ENCODE assay signal across 8 cellular contexts in the genomic region with DNA sequence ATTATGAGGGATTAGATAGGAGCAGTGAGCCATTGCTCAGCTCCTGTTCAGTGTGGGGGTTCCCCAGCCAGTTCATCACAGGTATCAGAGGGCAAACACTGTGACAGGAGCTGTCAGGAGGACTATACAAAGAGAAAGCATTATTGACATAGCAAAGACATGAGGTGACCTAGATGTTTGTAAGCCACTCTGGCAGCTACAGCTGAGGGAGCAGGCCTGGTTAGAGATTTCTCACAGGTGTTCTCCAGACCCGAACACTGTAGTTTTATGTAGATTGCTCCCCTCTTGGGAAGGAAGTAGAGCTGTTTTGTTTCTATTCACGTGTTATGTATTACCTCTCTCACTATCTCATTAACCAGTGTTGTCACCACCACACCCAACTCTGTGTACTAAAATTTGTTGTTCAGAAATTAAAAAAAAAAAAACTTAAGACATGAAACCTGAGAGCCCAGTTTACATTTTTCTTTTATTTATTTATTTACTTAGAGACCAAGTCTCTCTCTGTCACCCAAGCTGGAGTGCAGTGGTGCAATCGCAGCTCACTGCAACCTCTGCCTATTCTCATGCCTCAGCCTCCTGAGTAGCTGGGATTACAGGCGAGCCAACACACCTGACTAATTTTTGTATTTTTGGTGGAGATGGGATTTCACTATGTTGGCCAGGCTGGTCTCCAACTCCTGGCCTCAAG.
DNase-seq lines count a peak whose midpoint lies in the region; ATAC-seq and TF ChIP-seq lines count a peak whose summit lies in the region.

No MANE protein-coding gene starts in this region.

- H3K36me3 Mint-ChIP-seq in activated T-cell treated with anti-CD3 and anti-CD28 coated beads, Interleukin-2, amount 50 U/mL, for 24 hours (ENCODE audit: low read depth): peaks cover 2% of the 10 kb centered on the region
- no peaks in the 10 kb centered on the region for H3K36me3 Mint-ChIP-seq in memory B cell

- ATAC-seq in GM21737 (IDR thresholded peaks at IDR 0.05; ENCODE audit: unreplicated experiment) (peak; percentile 88), memory B cell (ENCODE audit: low read depth) (peak; percentile 92), HG03025 (IDR thresholded peaks at IDR 0.05; ENCODE audit: low FRiP score, unreplicated experiment) (no peak)

- intact Hi-C loops in ovary (cut with DNase I): no loop called here

- H3K4me3 Mint-ChIP-seq in activated T-cell treated with anti-CD3 and anti-CD28 coated beads, Interleukin-2, amount 50 U/mL, for 24 hours: peak overlapping the region; percentile 4
- H3K4me3 Mint-ChIP-seq in memory B cell: peak overlapping the region; percentile 22

- H3K36me3 ChIP-seq in GM06990 (ENCODE audit: control insufficient read depth, insufficient read depth, low read length) (no peaks in the 10 kb centered on the region), ovary (no peaks in the 10 kb centered on the region)

- DNase-seq in GM06990 (ENCODE audit: extremely low read depth, insufficient read length): peak; percentile 48
- DNase-seq in NCI-H1417 (lab: John Stamatoyannopoulos, UW): peak in 2 of 3 experiments; percentile 21 to 75
- DNase-seq in activated T-cell treated with anti-CD3 and anti-CD28 coated beads, Interleukin-2, amount 50 U/mL, for 24 hours: peak; percentile 41
- peak; percentile 23 to 41 for DNase-seq in memory B cell (ENCODE audit: low spot score in 2 of 2)
- no peak for DNase-seq in ovary
- no peak for DNase-seq in MV-4-11 (lab: John Stamatoyannopoulos, UW)

- WGBS in ovary, 3 donors: 70 to 79% (median 74%) methylated on average over 4 of the region's 4 CpGs

- no peaks in the 10 kb centered on the region for H3K27me3 ChIP-seq in GM06990 (replicated peaks; ENCODE audit: control insufficient read depth, insufficient read depth, low read length)
- H3K27me3 ChIP-seq in ovary: no peaks in the 10 kb centered on the region

- TF ChIP-seq EP300 in ovary (IDR thresholded peaks at IDR 0.05): no peak

- TF ChIP-seq CTCF in GM06990 (IDR thresholded peaks at IDR 0.05; ENCODE audit: insufficient read depth, low read length, poor library complexity, severe bottlenecking): no peak
- no peak for TF ChIP-seq CTCF in ovary (IDR thresholded peaks at IDR 0.05)

- H3K27ac ChIP-seq in ovary: no peak overlapping the region

- no peaks in the 10 kb centered on the region for H3K9me3 ChIP-seq in ovary

- peak overlapping the region; percentile 75 for H3K27ac Mint-ChIP-seq in activated T-cell treated with anti-CD3 and anti-CD28 coated beads, Interleukin-2, amount 50 U/mL, for 24 hours
- H3K27ac Mint-ChIP-seq in memory B cell: peak overlapping the region; percentile 89

- no peaks in the 10 kb centered on the region for H3K27me3 Mint-ChIP-seq in activated T-cell treated with anti-CD3 and anti-CD28 coated beads, Interleukin-2, amount 50 U/mL, for 24 hours
- no peaks in the 10 kb centered on the region for H3K27me3 Mint-ChIP-seq in memory B cell

- H3K4me1 Mint-ChIP-seq in activated T-cell treated with anti-CD3 and anti-CD28 coated beads, Interleukin-2, amount 50 U/mL, for 24 hours (ENCODE audit: low read depth): peaks cover 46% of the 10 kb centered on the region
- H3K4me1 Mint-ChIP-seq in memory B cell: peaks cover 15% of the 10 kb centered on the region

- no peaks in the 10 kb centered on the region for H3K9me3 Mint-ChIP-seq in activated T-cell treated with anti-CD3 and anti-CD28 coated beads, Interleukin-2, amount 50 U/mL, for 24 hours
- no peaks in the 10 kb centered on the region for H3K9me3 Mint-ChIP-seq in memory B cell

- H3K4me1 ChIP-seq in ovary (ENCODE audit: insufficient read depth): no peaks in the 10 kb centered on the region

- H3K4me3 ChIP-seq in GM06990 (replicated peaks; ENCODE audit: low read depth, low read length) (no peak overlapping the region), ovary (no peak overlapping the region)

- no peak for TF ChIP-seq POLR2A in ovary (IDR thresholded peaks at IDR 0.05)

Comparison
In these comparisons a context has a peak if more than half of its experiments do, and no peak if none do; other contexts are left out.
1. DNase-seq: peak in GM06990 (single experiment), NCI-H1417 (2 of 3), activated T-cell treated with anti-CD3 and anti-CD28 coated beads, Interleukin-2, amount 50 U/mL, for 24 hours (single experiment) and memory B cell (2 of 2); none in ovary (0 of 5) and MV-4-11 (single experiment).